In genomic region chr3:148366743-148367410, GRCh38 we compare ENCODE assay signal across 9 cellular contexts.
DNase-seq lines count a peak whose midpoint lies in the region; ATAC-seq, FAIRE-seq and TF ChIP-seq lines count a peak whose summit lies in the region.
"Had no signal": no experiment of that assay in that cellular context is flagged by ENCODE, and none has a peak within 500 bp of the region (broad histone marks: within the 10 kb centered on the region; RNA-seq: fewer than 3 reads in every experiment).

No MANE protein-coding gene starts in this region.

- H3K27me3 Mint-ChIP-seq in activated T-cell treated with anti-CD3 and anti-CD28 coated beads, Interleukin-2, amount 50 U/mL, for 4 hours (ENCODE audit: low read depth): no peaks in the 10 kb centered on the region

- H3K9me3 Mint-ChIP-seq in activated T-cell treated with anti-CD3 and anti-CD28 coated beads, Interleukin-2, amount 50 U/mL, for 4 hours: no peaks in the 10 kb centered on the region

- POLR2A ChIA-PET in RWPE1 (lab: Yijun Ruan, JAX; ENCODE audit: low non-redundant PET): no interaction called here

- no peaks in the 10 kb centered on the region for H3K36me3 Mint-ChIP-seq in activated T-cell treated with anti-CD3 and anti-CD28 coated beads, Interleukin-2, amount 50 U/mL, for 4 hours (ENCODE audit: insufficient read depth)

- ATAC-seq in HG03565 (IDR thresholded peaks at IDR 0.05; ENCODE audit: unreplicated experiment) (peak; percentile 38), GM19395 (IDR thresholded peaks at IDR 0.05; ENCODE audit: unreplicated experiment) (no peak)
- no peak for ATAC-seq in activated T-cell treated with anti-CD3 and anti-CD28 coated beads, Interleukin-2, amount 50 U/mL, for 4 hours

- no peak overlapping the region for H3K27ac ChIP-seq in RWPE1
- H3K27ac ChIP-seq: sigmoid colon had no signal

- peak; percentile 90 for FAIRE-seq in islet of Langerhans (lab: Jason Lieb, UNC)

- H3K4me1 Mint-ChIP-seq in activated T-cell treated with anti-CD3 and anti-CD28 coated beads, Interleukin-2, amount 50 U/mL, for 4 hours (ENCODE audit: low read depth): no peaks in the 10 kb centered on the region

- TF ChIP-seq CTCF in RWPE1 (conservative IDR thresholded peaks at IDR 0.05; ENCODE audit: low read depth): no peak

- H3K4me3 Mint-ChIP-seq in activated T-cell treated with anti-CD3 and anti-CD28 coated beads, Interleukin-2, amount 50 U/mL, for 4 hours: no peak overlapping the region

- DNase-seq in EH (ENCODE audit: low read depth) (peak; percentile 31), RWPE1 (ENCODE audit: low spot score) (peak; percentile 17), T-helper 2 cell (no peak)
- DNase-seq in activated T-cell treated with anti-CD3 and anti-CD28 coated beads, Interleukin-2, amount 50 U/mL, for 4 hours: no peak
- no peak for DNase-seq in activated effector memory CD4-positive, alpha-beta T cell treated with Interleukin-2 at 50 U/mL for 16 hours
- DNase-seq: sigmoid colon had no signal

- CTCF ChIA-PET in RWPE1 (lab: Yijun Ruan, JAX): interaction anchor here (0.6 to 0.7 kb wide), 3 partner anchors 31 to 1637 kb away, joined by 3 to 4 read pairs (median 4); no protein-coding TSS in a partner anchor

Comparison
In these comparisons a context has a peak if more than half of its experiments do, and no peak if none do; other contexts are left out.
1. DNase-seq: peak in EH (single experiment) and RWPE1 (single experiment); none in activated T-cell treated with anti-CD3 and anti-CD28 coated beads, Interleukin-2, amount 50 U/mL, for 4 hours (single experiment), T-helper 2 cell (0 of 5) and activated effector memory CD4-positive, alpha-beta T cell treated with Interleukin-2 at 50 U/mL for 16 hours (single experiment).